ENCODE assay signal across 19 cellular contexts in the genomic region with DNA sequence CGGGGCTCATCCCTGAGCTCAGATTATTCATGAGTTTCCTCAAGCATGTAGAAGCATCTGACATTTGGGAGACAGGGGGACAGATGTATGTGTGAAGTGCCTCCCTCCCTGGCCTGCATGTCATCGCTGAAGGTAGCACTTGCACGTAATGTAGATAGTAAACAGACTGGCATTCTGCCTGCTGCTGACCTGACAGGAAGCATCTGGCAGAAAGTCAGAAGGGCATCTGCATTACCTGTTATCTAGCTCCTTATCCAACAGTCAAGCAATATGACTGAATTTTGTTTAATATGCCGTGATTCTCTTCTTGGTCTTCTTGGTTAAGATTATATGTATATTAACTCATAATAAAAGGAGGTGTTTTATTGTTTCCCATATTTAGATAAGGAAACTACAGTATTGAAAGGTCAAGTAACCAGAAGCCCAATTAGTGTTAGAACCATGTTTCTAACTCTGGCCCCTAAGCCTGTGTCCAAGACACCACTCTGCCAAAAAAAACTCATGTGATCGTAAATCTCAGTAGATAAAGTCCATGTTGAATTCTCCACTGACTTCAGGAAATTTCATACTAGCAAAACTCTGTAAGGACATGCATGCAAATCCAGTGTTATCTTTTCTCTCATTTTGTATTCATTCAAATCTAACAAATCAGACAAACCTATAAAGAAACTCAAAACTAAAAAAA.
A peak's percentile ranks its signal among the peaks of the same experiment; 100 is the strongest.
DNase-seq lines count a peak whose midpoint lies in the region; FAIRE-seq and TF ChIP-seq lines count a peak whose summit lies in the region.
"Had no signal": no experiment of that assay in that cellular context is flagged by ENCODE, and none has a peak within 500 bp of the region (broad histone marks: within the 10 kb centered on the region; RNA-seq: fewer than 3 reads in every experiment).

No MANE protein-coding gene starts in this region.

- H3K36me3 ChIP-seq in SK-N-SH (replicated peaks in 1 of 2; ENCODE audit: control insufficient read depth in 1 of 2, insufficient read depth in 2 of 2, low read length in 1 of 2): no peaks in the 10 kb centered on the region
- no peaks in the 10 kb centered on the region for H3K36me3 ChIP-seq in mesendoderm (ENCODE audit: control insufficient read depth, insufficient read depth, low read length)
- H3K36me3 ChIP-seq: MG63, SJSA1 had no signal

- no peak overlapping the region for H2AK5ac ChIP-seq in mesendoderm (ENCODE audit: low read length)

- no peaks in the 10 kb centered on the region for H4K20me1 ChIP-seq in SK-N-SH (ENCODE audit: insufficient read depth)

- H3K79me1 ChIP-seq in mesendoderm (ENCODE audit: low read length): no peaks in the 10 kb centered on the region

- no peak overlapping the region for H2BK120ac ChIP-seq in mesendoderm (ENCODE audit: low read depth, low read length)

- no peak overlapping the region for H3K18ac ChIP-seq in mesendoderm (ENCODE audit: low read length)

- H3K4me2 ChIP-seq in SK-N-SH: no peak overlapping the region
- no peak overlapping the region for H3K4me2 ChIP-seq in mesendoderm (ENCODE audit: low read length)

- no peak overlapping the region for H2BK5ac ChIP-seq in mesendoderm (ENCODE audit: low read length)

- POLR2A ChIA-PET in SK-N-SH (lab: Yijun Ruan, JAX): interaction anchor here (0.6 kb wide), 1 partner anchor 64 kb away, joined by 4 read pairs; no protein-coding TSS in a partner anchor

- CTCF ChIA-PET in SK-N-SH (lab: Yijun Ruan, JAX): interaction anchor here (1.0 kb wide), 1 partner anchor 8 kb away, joined by 3 read pairs; no protein-coding TSS in a partner anchor

- no peak; the same call in 1 of the 2 replicates for TF ChIP-seq RAD21 in SK-N-SH (IDR thresholded peaks at IDR 0.05; ENCODE audit: low read length)

- H3K9me3 ChIP-seq in SK-N-SH: no peaks in the 10 kb centered on the region
- H3K9me3 ChIP-seq: MG63 had no signal

- H3K4me3 ChIP-seq in SK-N-SH (ENCODE audit: low read depth in 2 of 2, low read length in 1 of 2) (no peak overlapping the region), mesendoderm (ENCODE audit: low read length) (no peak overlapping the region)
- H3K4me3 ChIP-seq: MG63, SJSA1 had no signal

- H3K56ac ChIP-seq in mesendoderm (ENCODE audit: low read length): no peak overlapping the region

- no peak overlapping the region for H3K4ac ChIP-seq in mesendoderm (ENCODE audit: low read depth, low read length)

- no peaks in the 10 kb centered on the region for H3K79me2 ChIP-seq in SK-N-SH (ENCODE audit: insufficient read depth)
- H3K79me2 ChIP-seq in mesendoderm (ENCODE audit: control insufficient read depth, insufficient read depth, low read length): no peaks in the 10 kb centered on the region

- no peaks in the 10 kb centered on the region for H3K27me3 ChIP-seq in SK-N-SH (ENCODE audit: insufficient read depth)
- no peaks in the 10 kb centered on the region for H3K27me3 ChIP-seq in mesendoderm (ENCODE audit: insufficient read depth, low read length, poor library complexity)
- H3K27me3 ChIP-seq: MG63, SJSA1 had no signal

- H3F3A ChIP-seq in SK-N-SH (replicated peaks; ENCODE audit: insufficient read depth): no peaks in the 10 kb centered on the region

- TF ChIP-seq CTCF in D721Med (IDR thresholded peaks at IDR 0.05; ENCODE audit: insufficient read depth, missing control alignments): no peak
- TF ChIP-seq CTCF in SK-N-SH (IDR thresholded peaks at IDR 0.05): no peak

- 36% methylated on average over 5 of the region's 5 CpGs for WGBS in SK-N-SH (ENCODE audit: low lambda C conversion rate)
- WGBS in mesendoderm (ENCODE audit: extremely low coverage, insufficient coverage, low lambda C conversion rate): no CpG with 5 or more reads among the region's 5 CpGs

- H4K5ac ChIP-seq in mesendoderm (ENCODE audit: low read length): no peak overlapping the region

- H4K8ac ChIP-seq in mesendoderm (ENCODE audit: low read depth, low read length): no peak overlapping the region

- no peaks in the 10 kb centered on the region for H3K9me2 ChIP-seq in SK-N-SH

- H3K23ac ChIP-seq in mesendoderm (ENCODE audit: low read length): no peak overlapping the region

- H2BK15ac ChIP-seq in mesendoderm (replicated peaks; ENCODE audit: low read depth): no peak overlapping the region

- TF ChIP-seq EP300 in SK-N-SH (IDR thresholded peaks at IDR 0.05; ENCODE audit: borderline replicate concordance in 1 of 2, low read depth in 1 of 2, low read length in 1 of 2): peak in 1 of 2 experiments; percentile 71; a peak in 2 of 4 replicates

- no peak overlapping the region for H3K9ac ChIP-seq in SK-N-SH
- no peak overlapping the region for H3K9ac ChIP-seq in mesendoderm (ENCODE audit: low read length)

- DNase-seq in NCI-H146 (lab: John Stamatoyannopoulos, UW) (peak; percentile 43), NCI-H146 treated with DMSO at 0.1 percent for 48 hours (lab: John Stamatoyannopoulos, UW; ENCODE audit: unreplicated experiment) (no peak), D721Med (ENCODE audit: insufficient read length, low spot score) (no peak), SK-N-SH (peak; percentile 55), mesendoderm (peak; percentile 7), NCI-H1092 treated with DMSO at 0.1 percent for 48 hours (lab: John Stamatoyannopoulos, UW) (no peak), DMS 273 treated with DMSO at 0.1 percent for 48 hours (lab: John Stamatoyannopoulos, UW) (no peak)
- no peak for DNase-seq in activated naive CD4-positive, alpha-beta T cell treated with anti-CD3 and anti-CD28 coated beads, Interleukin-2, amount 50 U/mL, for 16 hours
- DNase-seq: AML-193, Karpas-422, MG63, NCI-H1048, NCI-H1436 treated with DMSO at 0.1 percent for 48 hours, NCI-H2081 treated with DMSO at 0.1 percent for 48 hours, NCI-H526 had no signal

- H3K27ac ChIP-seq in SK-N-SH (ENCODE audit: low read depth in 2 of 2, low read length in 1 of 2): peak overlapping the region in 1 of 2 experiments; percentile 75; a peak in 2 of 4 replicates
- H3K27ac ChIP-seq in mesendoderm (ENCODE audit: low read depth, low read length): no peak overlapping the region
- H3K27ac ChIP-seq: 22Rv1, SJSA1 had no signal

- peaks cover 0 to 10% of the 10 kb centered on the region in 2 experiments; a peak in 2 of 4 replicates for H3K4me1 ChIP-seq in SK-N-SH (ENCODE audit: control insufficient read depth in 1 of 2, insufficient read depth in 2 of 2, low read depth in 1 of 2, low read length in 1 of 2)
- H3K4me1 ChIP-seq in mesendoderm (ENCODE audit: control insufficient read depth, low read depth, low read length): no peaks in the 10 kb centered on the region
- H3K4me1 ChIP-seq: SJSA1 had no signal

- no peak overlapping the region for H2AFZ ChIP-seq in SK-N-SH (ENCODE audit: low read depth)

- peak; percentile 6 for FAIRE-seq in D721Med (lab: Jason Lieb, UNC)
- FAIRE-seq: GM12891, H1 had no signal

TF ChIP-seq in SK-N-SH, 30 proteins besides CTCF, POLR2A, EP300 and RAD21:
- TF ChIP-seq GATA2 (CRISPR knock-in tag; IDR thresholded peaks at IDR 0.05) (peak; percentile 94), FOXJ3 (CRISPR knock-in tag; IDR thresholded peaks at IDR 0.05) (peak; percentile 59; the same call in 1 of the 2 replicates), RCOR1 (IDR thresholded peaks at IDR 0.05; ENCODE audit: low read length) (peak; percentile 78), POLR2AphosphoS5 (IDR thresholded peaks at IDR 0.05; ENCODE audit: low read depth, low read length) (no peak)

Comparison
In these comparisons a context has a peak if more than half of its experiments do, and no peak if none do; other contexts are left out.
1. DNase-seq: peak in NCI-H146 (single experiment), SK-N-SH (single experiment) and mesendoderm (single experiment); none in NCI-H146 treated with DMSO at 0.1 percent for 48 hours (single experiment), D721Med (single experiment), activated naive CD4-positive, alpha-beta T cell treated with anti-CD3 and anti-CD28 coated beads, Interleukin-2, amount 50 U/mL, for 16 hours (single experiment), NCI-H1092 treated with DMSO at 0.1 percent for 48 hours (single experiment) and DMS 273 treated with DMSO at 0.1 percent for 48 hours (single experiment).